ENCODE assay signal across 14 cellular contexts in genomic region chr2:150663143-150663542, GRCh38.
DNase-seq lines count a peak whose midpoint lies in the region; ATAC-seq, FAIRE-seq and TF ChIP-seq lines count a peak whose summit lies in the region.
"Had no signal": no experiment of that assay in that cellular context is flagged by ENCODE, and none has a peak within 500 bp of the region (broad histone marks: within the 10 kb centered on the region; RNA-seq: fewer than 3 reads in every experiment).

No MANE protein-coding gene starts in this region.

- TF ChIP-seq EP300 in stomach (IDR thresholded peaks at IDR 0.05) (no peak), gastroesophageal sphincter (IDR thresholded peaks at IDR 0.05) (no peak)

- no peak overlapping the region for H2AFZ ChIP-seq in mesenchymal stem cell (ENCODE audit: low read depth, low read length)

- peak overlapping the region; percentile 34 for H2BK120ac ChIP-seq in mesenchymal stem cell (ENCODE audit: low read depth, low read length)

- no peak overlapping the region for H2BK5ac ChIP-seq in mesenchymal stem cell (ENCODE audit: low read depth, low read length, poor library complexity, severe bottlenecking)

- H3K4me1 ChIP-seq in mesenchymal stem cell (ENCODE audit: control insufficient read depth, insufficient read depth, low read depth, low read length) = no peaks in the 10 kb centered on the region
- H3K4me1 ChIP-seq in stomach = no peaks in the 10 kb centered on the region
- no peaks in the 10 kb centered on the region for H3K4me1 ChIP-seq in gastroesophageal sphincter

- intact Hi-C loops in stomach (cut with DNase I; ENCODE audit: low total_unique reads) = no loop called here

- DNase-seq in BJ (ENCODE audit: low read depth) (peak; percentile 77), M059J (ENCODE audit: low read depth) (peak; percentile 93), bronchial epithelial cell (ENCODE audit: low read depth) (peak; percentile 84), mesenchymal stem cell (peak; percentile 44), stomach (no peak)
- DNase-seq in activated CD4-positive, alpha-beta memory T cell treated with anti-CD3 and anti-CD28 coated beads, Interleukin-2, amount 10 ng/mL, durations not matched to agents 7 days and 5 days = no peak
- DNase-seq: activated CD4-positive, CD25-positive, alpha-beta regulatory T cell treated with anti-CD3 and anti-CD28 coated beads, Interleukin-2, amount 50 U/mL, for 72 hours; aorta; CD4-positive, CD25-positive, alpha-beta regulatory T cell; stimulated activated CD4-positive, alpha-beta T cell treated with anti-CD3 and anti-CD28 coated beads, Interleukin-2, amount 100 ng/mL, for 48 hours had no signal

- CTCF ChIA-PET in BJ (lab: Yijun Ruan, JAX) = no interaction called here
- CTCF ChIA-PET in activated CD4-positive, alpha-beta memory T cell treated with anti-CD3 and anti-CD28 coated beads, Interleukin-2, amount 10 ng/mL, durations not matched to agents 7 days and 5 days (lab: Charles Lee) = no interaction called here

- peak overlapping the region; percentile 62 for H3K9ac ChIP-seq in mesenchymal stem cell (ENCODE audit: low read length)

- H3K18ac ChIP-seq in mesenchymal stem cell (ENCODE audit: low read depth in 1 of 2, low read length in 2 of 2) = peak overlapping the region in 1 of 2 experiments; percentile 21

- WGBS in mesenchymal stem cell = 0% methylated on average over 1 of the region's 1 CpG
- 65 to 79% (median 68%) methylated on average over 1 of the region's 1 CpG for WGBS in stomach, 5 donors
- 36% methylated on average over 1 of the region's 1 CpG; no CpG with 5 or more reads in 1 of the 2 donors for WGBS in gastroesophageal sphincter (ENCODE audit: low coverage in 1 of 2), 2 donors

- H3K4me1 Mint-ChIP-seq in activated CD4-positive, alpha-beta memory T cell treated with anti-CD3 and anti-CD28 coated beads, Interleukin-2, amount 10 ng/mL, durations not matched to agents 7 days and 5 days = no peaks in the 10 kb centered on the region
- H3K4me1 Mint-ChIP-seq: CD4-positive, CD25-positive, alpha-beta regulatory T cell; stimulated activated effector memory CD8-positive, alpha-beta T cell treated with anti-CD3 and anti-CD28 coated beads, Interleukin-12 subunit alpha, Interleukin-12 subunit beta, amount 100 ng/mL, for 72 hours had no signal

- ATAC-seq in GM18861 (IDR thresholded peaks at IDR 0.05; ENCODE audit: unreplicated experiment) (no peak), gastroesophageal sphincter (no peak)
- ATAC-seq: stimulated activated effector memory CD8-positive, alpha-beta T cell treated with anti-CD3 and anti-CD28 coated beads, Interleukin-12 subunit alpha, Interleukin-12 subunit beta, amount 100 ng/mL, for 72 hours had no signal

- no peaks in the 10 kb centered on the region for H3K27me3 Mint-ChIP-seq in activated CD4-positive, alpha-beta memory T cell treated with anti-CD3 and anti-CD28 coated beads, Interleukin-2, amount 10 ng/mL, durations not matched to agents 7 days and 5 days
- H3K27me3 Mint-ChIP-seq: CD4-positive, CD25-positive, alpha-beta regulatory T cell; progenitor cell of endocrine pancreas had no signal

- H3K9me3 Mint-ChIP-seq in activated CD4-positive, alpha-beta memory T cell treated with anti-CD3 and anti-CD28 coated beads, Interleukin-2, amount 10 ng/mL, durations not matched to agents 7 days and 5 days = peaks cover 4% of the 10 kb centered on the region

- no peak overlapping the region for H3K14ac ChIP-seq in mesenchymal stem cell (ENCODE audit: low read length in 2 of 2)

- POLR2A ChIA-PET in BJ (lab: Charles Lee) = interaction anchor here (0.7 kb wide), 1 partner anchor 26 kb away, joined by 5 read pairs; no protein-coding TSS in a partner anchor
- POLR2A ChIA-PET in activated CD4-positive, alpha-beta memory T cell treated with anti-CD3 and anti-CD28 coated beads, Interleukin-2, amount 10 ng/mL, durations not matched to agents 7 days and 5 days (lab: Charles Lee) = no interaction called here

- TF ChIP-seq CTCF in BJ (IDR thresholded peaks at IDR 0.05; ENCODE audit: insufficient read depth, low read depth, low read length) = no peak
- TF ChIP-seq CTCF in bronchial epithelial cell (IDR thresholded peaks at IDR 0.05; ENCODE audit: insufficient read depth, low read length, severe bottlenecking) = no peak
- no peak for TF ChIP-seq CTCF in stomach (IDR thresholded peaks at IDR 0.05)
- TF ChIP-seq CTCF in gastroesophageal sphincter (IDR thresholded peaks at IDR 0.05) = no peak

- H3K27me3 ChIP-seq in BJ (ENCODE audit: control insufficient read depth, insufficient read depth, low read length) (no peaks in the 10 kb centered on the region), bronchial epithelial cell (ENCODE audit: control insufficient read depth, insufficient read depth, low read length) (no peaks in the 10 kb centered on the region), mesenchymal stem cell (ENCODE audit: control insufficient read depth in 1 of 2, insufficient read depth in 1 of 2, low read length in 2 of 2) (no peaks in the 10 kb centered on the region), stomach (no peaks in the 10 kb centered on the region), gastroesophageal sphincter (no peaks in the 10 kb centered on the region)

- H3K4me3 ChIP-seq in BJ (ENCODE audit: low read depth, low read length) (no peak overlapping the region), bronchial epithelial cell (ENCODE audit: low read depth, low read length) (no peak overlapping the region), mesenchymal stem cell (ENCODE audit: insufficient read depth in 1 of 2, low read depth in 1 of 2, low read length in 2 of 2) (no peak overlapping the region), stomach (no peak overlapping the region), gastroesophageal sphincter (no peak overlapping the region)

- H3K27ac Mint-ChIP-seq in activated CD4-positive, alpha-beta memory T cell treated with anti-CD3 and anti-CD28 coated beads, Interleukin-2, amount 10 ng/mL, durations not matched to agents 7 days and 5 days = no peak overlapping the region
- H3K27ac Mint-ChIP-seq: CD4-positive, CD25-positive, alpha-beta regulatory T cell; progenitor cell of endocrine pancreas; stimulated activated effector memory CD8-positive, alpha-beta T cell treated with anti-CD3 and anti-CD28 coated beads, Interleukin-12 subunit alpha, Interleukin-12 subunit beta, amount 100 ng/mL, for 72 hours had no signal

- no peaks in the 10 kb centered on the region for H3K36me3 Mint-ChIP-seq in activated CD4-positive, alpha-beta memory T cell treated with anti-CD3 and anti-CD28 coated beads, Interleukin-2, amount 10 ng/mL, durations not matched to agents 7 days and 5 days (ENCODE audit: low read depth)
- H3K36me3 Mint-ChIP-seq: CD4-positive, CD25-positive, alpha-beta regulatory T cell; stimulated activated effector memory CD8-positive, alpha-beta T cell treated with anti-CD3 and anti-CD28 coated beads, Interleukin-12 subunit alpha, Interleukin-12 subunit beta, amount 100 ng/mL, for 72 hours had no signal

- H3K4ac ChIP-seq in mesenchymal stem cell (ENCODE audit: low read depth in 1 of 2, low read length in 2 of 2) = peak overlapping the region in 1 of 2 experiments; percentile 41

- H2AK5ac ChIP-seq in mesenchymal stem cell (ENCODE audit: low read length, severe bottlenecking) = no peak overlapping the region

- no peak overlapping the region for H3K4me3 Mint-ChIP-seq in activated CD4-positive, alpha-beta memory T cell treated with anti-CD3 and anti-CD28 coated beads, Interleukin-2, amount 10 ng/mL, durations not matched to agents 7 days and 5 days
- H3K4me3 Mint-ChIP-seq: CD4-positive, CD25-positive, alpha-beta regulatory T cell; stimulated activated effector memory CD8-positive, alpha-beta T cell treated with anti-CD3 and anti-CD28 coated beads, Interleukin-12 subunit alpha, Interleukin-12 subunit beta, amount 100 ng/mL, for 72 hours had no signal

- no peak overlapping the region for H3K23ac ChIP-seq in mesenchymal stem cell (ENCODE audit: low read length in 2 of 2)

- no peak overlapping the region for H2BK15ac ChIP-seq in mesenchymal stem cell (ENCODE audit: low read depth, poor library complexity, severe bottlenecking)

- H3K36me3 ChIP-seq in BJ (ENCODE audit: control insufficient read depth, insufficient read depth, low read length) (no peaks in the 10 kb centered on the region), bronchial epithelial cell (ENCODE audit: control insufficient read depth, insufficient read depth, low read length) (no peaks in the 10 kb centered on the region), mesenchymal stem cell (ENCODE audit: control insufficient read depth in 1 of 2, insufficient read depth in 2 of 2, low read depth in 1 of 2, low read length in 2 of 2) (no peaks in the 10 kb centered on the region), stomach (no peaks in the 10 kb centered on the region), gastroesophageal sphincter (no peaks in the 10 kb centered on the region)

- H3K4me2 ChIP-seq in mesenchymal stem cell (ENCODE audit: low read length, poor library complexity, severe bottlenecking) = no peak overlapping the region

- H4K91ac ChIP-seq in mesenchymal stem cell (ENCODE audit: low read length) = no peak overlapping the region

- H4K8ac ChIP-seq in mesenchymal stem cell (ENCODE audit: low read length) = no peak overlapping the region

- TF ChIP-seq POLR2A in stomach (IDR thresholded peaks at IDR 0.05) (no peak), gastroesophageal sphincter (IDR thresholded peaks at IDR 0.05) (no peak)

- H3K79me1 ChIP-seq in mesenchymal stem cell (replicated peaks; ENCODE audit: low read length, poor library complexity, severe bottlenecking) = no peaks in the 10 kb centered on the region

- H3K9me3 ChIP-seq in mesenchymal stem cell (ENCODE audit: control insufficient read depth, low read length) (peaks cover 25% of the 10 kb centered on the region), stomach (peaks cover 0 to 18% (median 9%) of the 10 kb centered on the region in 4 donors), gastroesophageal sphincter (peaks cover 0 to 19% (median 0%) of the 10 kb centered on the region in 3 donors)

- H3K27ac ChIP-seq in mesenchymal stem cell (ENCODE audit: low read length, poor library complexity, severe bottlenecking) (peak overlapping the region; percentile 54), stomach (no peak overlapping the region), gastroesophageal sphincter (no peak overlapping the region)

- no peak overlapping the region for H2BK12ac ChIP-seq in mesenchymal stem cell (ENCODE audit: low read length in 2 of 2)

- no peak for FAIRE-seq in bronchial epithelial cell (lab: Jason Lieb, UNC)

Comparison
In these comparisons a context has a peak if more than half of its experiments do, and no peak if none do; other contexts are left out.
1. DNase-seq: peak in BJ (single experiment), M059J (single experiment), bronchial epithelial cell (single experiment) and mesenchymal stem cell (single experiment); none in activated CD4-positive, alpha-beta memory T cell treated with anti-CD3 and anti-CD28 coated beads, Interleukin-2, amount 10 ng/mL, durations not matched to agents 7 days and 5 days (single experiment) and stomach (single experiment).